8 cellular contexts compared by ENCODE assay signal in the genomic region with DNA sequence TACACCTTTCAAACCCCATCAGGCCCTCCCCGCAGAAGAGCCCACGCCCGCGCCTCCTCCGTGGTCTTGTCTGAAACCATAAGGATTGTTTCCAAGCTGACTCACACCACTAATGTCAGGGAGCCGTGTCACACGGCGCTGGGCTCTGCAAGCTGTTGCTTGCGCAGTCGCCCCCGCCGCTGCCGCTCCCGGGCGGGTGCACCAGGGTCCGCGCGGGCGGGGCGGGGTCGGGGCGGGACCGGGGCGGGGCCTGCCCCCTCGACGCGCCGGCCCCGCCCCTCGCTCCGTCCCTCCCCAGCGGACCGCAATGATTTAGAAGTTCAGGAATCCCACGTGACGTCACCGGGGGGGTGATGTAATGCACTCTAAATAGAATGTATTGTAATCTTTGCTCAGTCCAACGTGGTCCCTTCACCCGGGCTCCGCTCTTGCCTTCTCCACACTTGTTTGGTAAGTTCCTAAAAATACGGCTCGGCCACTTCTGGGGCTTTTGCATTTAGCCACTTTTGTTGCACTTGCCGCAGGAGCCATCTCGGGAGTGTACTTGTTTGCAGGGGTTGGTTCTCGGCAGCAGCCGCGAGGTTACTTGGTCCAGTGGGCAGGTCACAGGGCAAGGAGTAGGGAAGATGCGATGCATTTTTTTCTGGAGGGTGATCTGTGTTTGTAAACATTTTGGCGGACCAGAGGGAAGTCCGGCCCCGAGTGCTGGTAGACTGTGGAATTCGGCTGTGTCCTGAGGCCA.
A peak's percentile ranks its signal among the peaks of the same experiment; 100 is the strongest.
DNase-seq lines count a peak whose midpoint lies in the region; ATAC-seq lines count a peak whose summit lies in the region.

No MANE protein-coding gene starts in this region.

- DNase-seq in COLO829 (ENCODE audit: low spot score) (peak; percentile 92), NCI-H82 (lab: John Stamatoyannopoulos, UW) (peak; percentile 93), epithelial cell of prostate (ENCODE audit: low read depth, low spot score) (peak; percentile 93), midbrain (lab: John Stamatoyannopoulos, UW) (peak; percentile 94)
- peak; percentile 84 for DNase-seq in activated CD8-positive, alpha-beta memory T cell treated with anti-CD3 and anti-CD28 coated beads, Interleukin-2, amount 50 U/mL, for 48 hours
- peak; percentile 56 to 57 for DNase-seq in stimulated activated CD8-positive, alpha-beta memory T cell treated with anti-CD3 and anti-CD28 coated beads, Interleukin-15, amount 100 ng/mL, for 4 hours (ENCODE audit: low read depth in 2 of 2)

- ATAC-seq in HG03342 (IDR thresholded peaks at IDR 0.05; ENCODE audit: unreplicated experiment) (peak; percentile 46), HG02571 (IDR thresholded peaks at IDR 0.05; ENCODE audit: unreplicated experiment) (no peak)

- H3K27ac ChIP-seq in epithelial cell of prostate, result peak overlapping the region; percentile 55
